Comparison of ENCODE assay signal across 8 cellular contexts in genomic region chr3:123960791-123961507, GRCh38. TPM values are rescaled to one million over a fixed set of nuclear protein-coding genes. Genes with fewer than 3 reads are reported as not detected.
DNase-seq lines count a peak whose midpoint lies in the region; ATAC-seq and TF ChIP-seq lines count a peak whose summit lies in the region.

Gene CCDC14, minus strand, starts transcription at chr3:123961229. Its CDS starts 56 bp downstream, at chr3:123961173.

- H3K9me3 Mint-ChIP-seq in naive thymus-derived CD8-positive, alpha-beta T cell, result no peaks in the 10 kb centered on the region
- no peaks in the 10 kb centered on the region for H3K9me3 Mint-ChIP-seq in stimulated activated naive B cell treated with anti-CD40 and anti-IgM and Interleukin-4, amounts not matched to agents 10 μg/mL and 1 μg/mL and 100 μg/mL, for 72 hours

- peak within 1 kb of the TSS; percentile 83 for H3K9ac ChIP-seq in GM23248

- H3K27me3 Mint-ChIP-seq in naive thymus-derived CD8-positive, alpha-beta T cell, result peaks cover 0 to 6% (median 4%) of the 10 kb centered on the region in 5 donors
- H3K27me3 Mint-ChIP-seq in stimulated activated naive B cell treated with anti-CD40 and anti-IgM and Interleukin-4, amounts not matched to agents 10 μg/mL and 1 μg/mL and 100 μg/mL, for 72 hours, result peaks cover 0 to 5% of the 10 kb centered on the region in 2 donors

- H3K27me3 ChIP-seq in DOHH2 (ENCODE audit: control insufficient read depth, low read length), result peaks cover 9% of the 10 kb centered on the region; the same call in 1 of the 2 replicates
- no peaks in the 10 kb centered on the region for H3K27me3 ChIP-seq in GM23248 (replicated peaks; ENCODE audit: insufficient read depth)

- H3F3A ChIP-seq in DOHH2 (ENCODE audit: control insufficient read depth, insufficient read depth) (peaks cover 4% of the 10 kb centered on the region; the same call in 1 of the 2 replicates), GM23248 (ENCODE audit: insufficient read depth) (no peaks in the 10 kb centered on the region)

- DNase-seq in GM23248 (peak; percentile 97), LHCN-M2 (ENCODE audit: low read depth) (peak; percentile 94), RWPE1 (ENCODE audit: low spot score) (peak; percentile 90), fibroblast of mammary gland (ENCODE audit: low read depth) (peak; percentile 92)
- DNase-seq in activated T-helper 1 cell treated with anti-CD3 and anti-CD28 coated beads, Interleukin-2, amount 50 U/mL, for 16 hours (ENCODE audit: low read depth in 1 of 2, low spot score in 1 of 2), result peak; percentile 43 to 59
- peak; percentile 55 to 80 (median 62) for DNase-seq in naive thymus-derived CD8-positive, alpha-beta T cell
- peak; percentile 76 for DNase-seq in stimulated activated naive B cell treated with anti-CD40 and anti-IgM and Interleukin-4, amounts not matched to agents 10 μg/mL and 1 μg/mL and 100 μg/mL, for 72 hours

- 1% methylated on average over 52 to 55 of the region's 55 CpGs for WGBS in GM23248 (ENCODE audit: low coverage in 1 of 2, low lambda C conversion rate in 2 of 2, missing lambda C conversion rate in 2 of 2), 2 experiments

- H3K9me3 ChIP-seq in DOHH2 (ENCODE audit: control insufficient read depth, insufficient read depth, low read length), result no peaks in the 10 kb centered on the region
- no peaks in the 10 kb centered on the region for H3K9me3 ChIP-seq in GM23248 (ENCODE audit: low read depth)

- peaks cover 7 to 35% (median 27%) of the 10 kb centered on the region in 4 donors for H3K4me1 Mint-ChIP-seq in naive thymus-derived CD8-positive, alpha-beta T cell
- H3K4me1 Mint-ChIP-seq in stimulated activated naive B cell treated with anti-CD40 and anti-IgM and Interleukin-4, amounts not matched to agents 10 μg/mL and 1 μg/mL and 100 μg/mL, for 72 hours, result peaks cover 0 to 8% of the 10 kb centered on the region in 2 donors

- H2AFZ ChIP-seq in GM23248, result peak within 1 kb of the TSS; percentile 88

- peak within 1 kb of the TSS; percentile 70 for H3K4me2 ChIP-seq in DOHH2 (ENCODE audit: low read length)
- H3K4me2 ChIP-seq in GM23248 (ENCODE audit: unreplicated experiment), result peak within 1 kb of the TSS; percentile 79

- H3K4me3 Mint-ChIP-seq in naive thymus-derived CD8-positive, alpha-beta T cell, result peak within 1 kb of the TSS; percentile 90 to 98 (median 97)
- peak within 1 kb of the TSS; percentile 97 to 98 for H3K4me3 Mint-ChIP-seq in stimulated activated naive B cell treated with anti-CD40 and anti-IgM and Interleukin-4, amounts not matched to agents 10 μg/mL and 1 μg/mL and 100 μg/mL, for 72 hours

- TF ChIP-seq CTCF in DOHH2 (IDR thresholded peaks at IDR 0.05; ENCODE audit: low read depth, low read length, poor library complexity, severe bottlenecking), result no peak
- no peak for TF ChIP-seq CTCF in RWPE1 (conservative IDR thresholded peaks at IDR 0.05; ENCODE audit: low read depth)
- no peak for TF ChIP-seq CTCF in fibroblast of mammary gland (conservative IDR thresholded peaks at IDR 0.05; ENCODE audit: control insufficient read depth, insufficient read depth, low read depth, low read length)

- H4K20me1 ChIP-seq in DOHH2 (ENCODE audit: control insufficient read depth, insufficient read depth, low read depth, low read length) (no peaks in the 10 kb centered on the region), GM23248 (ENCODE audit: insufficient read depth) (no peaks in the 10 kb centered on the region)

- peaks cover 19% of the 10 kb centered on the region for H3K36me3 ChIP-seq in DOHH2 (ENCODE audit: control insufficient read depth, low read length)
- peaks cover 5% of the 10 kb centered on the region for H3K36me3 ChIP-seq in GM23248 (ENCODE audit: low read depth)

- in situ Hi-C loops in GM23248 (cut with MboI), result no loop called here

- H3K27ac Mint-ChIP-seq in naive thymus-derived CD8-positive, alpha-beta T cell, result peak within 1 kb of the TSS; percentile 90 to 97 (median 95)
- peak within 1 kb of the TSS; percentile 94 for H3K27ac Mint-ChIP-seq in stimulated activated naive B cell treated with anti-CD40 and anti-IgM and Interleukin-4, amounts not matched to agents 10 μg/mL and 1 μg/mL and 100 μg/mL, for 72 hours

- H3K4me1 ChIP-seq in DOHH2 (ENCODE audit: control insufficient read depth, low read length) (peaks cover 37% of the 10 kb centered on the region), GM23248 (ENCODE audit: insufficient read depth) (peaks cover 24% of the 10 kb centered on the region)

- H3K36me3 Mint-ChIP-seq in naive thymus-derived CD8-positive, alpha-beta T cell, result no peaks in the 10 kb centered on the region
- H3K36me3 Mint-ChIP-seq in stimulated activated naive B cell treated with anti-CD40 and anti-IgM and Interleukin-4, amounts not matched to agents 10 μg/mL and 1 μg/mL and 100 μg/mL, for 72 hours, result no peaks in the 10 kb centered on the region

- H3K79me2 ChIP-seq in DOHH2 (ENCODE audit: control insufficient read depth, low read length) (peaks cover 35% of the 10 kb centered on the region), GM23248 (ENCODE audit: insufficient read depth) (peaks cover 38% of the 10 kb centered on the region)

- ATAC-seq in naive thymus-derived CD8-positive, alpha-beta T cell, result peak; percentile 85 to 92
- ATAC-seq in stimulated activated naive B cell treated with anti-CD40 and anti-IgM and Interleukin-4, amounts not matched to agents 10 μg/mL and 1 μg/mL and 100 μg/mL, for 72 hours (replicated peaks), result peak; percentile 91 to 94

- H3K9me2 ChIP-seq in DOHH2 (replicated peaks; ENCODE audit: control insufficient read depth, low read length) (no peaks in the 10 kb centered on the region), GM23248 (ENCODE audit: insufficient read depth) (no peaks in the 10 kb centered on the region)

- H3K27ac ChIP-seq in DOHH2 (ENCODE audit: low read depth, low read length) (peak within 1 kb of the TSS; percentile 64), GM23248 (peak within 1 kb of the TSS; percentile 51), RWPE1 (peak within 1 kb of the TSS; percentile 90)

- CTCF ChIA-PET in RWPE1 (lab: Yijun Ruan, JAX), result no interaction called here

- POLR2A ChIA-PET in RWPE1 (lab: Yijun Ruan, JAX; ENCODE audit: low non-redundant PET), result no interaction called here
- POLR2A ChIA-PET in naive thymus-derived CD8-positive, alpha-beta T cell (lab: Charles Lee), result no interaction called here

- peak within 1 kb of the TSS; percentile 74 for H3K4me3 ChIP-seq in DOHH2 (ENCODE audit: low read length)
- peak within 1 kb of the TSS; percentile 80 for H3K4me3 ChIP-seq in GM23248
- peak within 1 kb of the TSS; percentile 97 for H3K4me3 ChIP-seq in fibroblast of mammary gland (ENCODE audit: control insufficient read depth, low read depth, low read length)

RNA-seq across cellular contexts. Expression of gene CCDC14, which starts in this region (rescaled TPM):
- 39.0 and 49.3 TPM in 2 replicates for total RNA-seq in GM23248 (2014; rRNA removed; shearing (Covaris generic))
- 18.2 and 23.2 TPM in 2 replicates for polyA plus RNA-seq in GM23248 (2016; fragmentation: Nextera tagmentation; extraction: Ambion mirVana)
- total RNA-seq in LHCN-M2 (2014; rRNA removed), result 50.4 and 60.9 TPM in 2 replicates
- polyA plus RNA-seq in LHCN-M2 (2012), result 12.2 TPM
- 10 to 100 TPM; 40.5 to 44.4 TPM for total RNA-seq in naive thymus-derived CD8-positive, alpha-beta T cell
- polyA plus RNA-seq in naive thymus-derived CD8-positive, alpha-beta T cell, result 1 to 10 TPM; 4.6 to 6.6 (median 5.3) TPM

Comparison
In these comparisons a context has a peak if more than half of its experiments do, and no peak if none do; other contexts are left out.
1. Peak in every context shown above with its lines: DNase-seq, ATAC-seq, H3K4me3 ChIP-seq and H3K27ac ChIP-seq.